In the genomic region with DNA sequence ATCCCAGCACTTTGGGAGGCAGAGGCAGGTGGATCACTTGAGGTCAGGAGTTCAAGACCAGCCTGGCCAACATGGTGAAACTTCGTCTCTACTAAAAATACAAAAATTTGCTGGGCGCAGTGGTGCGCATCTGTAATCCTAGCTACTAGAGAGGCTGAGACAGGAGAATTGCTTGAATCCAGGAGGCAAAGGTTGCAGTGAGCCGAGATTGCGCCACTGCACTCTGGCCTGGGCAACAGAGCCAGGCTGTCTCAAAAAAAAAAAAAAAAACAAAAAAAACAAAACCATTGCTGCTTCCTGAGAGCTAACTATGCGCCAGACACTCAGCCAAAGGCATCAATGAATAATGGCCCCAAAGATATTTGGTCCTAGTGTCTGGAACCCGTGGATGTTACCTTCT, we compare ENCODE assay signal across 3 cellular contexts. TPM values are rescaled to one million over a fixed set of nuclear protein-coding genes. Genes with fewer than 3 reads are reported as not detected.
"Had no signal": no experiment of that assay in that cellular context is flagged by ENCODE, and none has a peak within 500 bp of the region (broad histone marks: within the 10 kb centered on the region; RNA-seq: fewer than 3 reads in every experiment).

No MANE protein-coding gene starts in this region.

RNA-seq across cellular contexts. Expression of a gene that starts 57.7 kb away (rescaled TPM):
- total RNA-seq: activated CD8-positive, alpha-beta memory T cell treated with anti-CD3 and anti-CD28 coated beads, Interleukin-2, amount 10 ng/mL, durations not matched to agents 7 days and 5 days; T-helper 1 cell treated with Interleukin-12 subunit alpha and Interleukin-12 subunit beta and Interleukin-4 antibody, amounts not matched to agents 30 ng/mL and 1 ng/mL, for 36 hours; T-helper 2 cell treated with Interferon-gamma antibody and Interleukin-4, amounts not matched to agents 100 ng/mL and 5 ng/mL, for 36 hours had no signal
